ENCODE assay signal across 28 cellular contexts in the genomic region with DNA sequence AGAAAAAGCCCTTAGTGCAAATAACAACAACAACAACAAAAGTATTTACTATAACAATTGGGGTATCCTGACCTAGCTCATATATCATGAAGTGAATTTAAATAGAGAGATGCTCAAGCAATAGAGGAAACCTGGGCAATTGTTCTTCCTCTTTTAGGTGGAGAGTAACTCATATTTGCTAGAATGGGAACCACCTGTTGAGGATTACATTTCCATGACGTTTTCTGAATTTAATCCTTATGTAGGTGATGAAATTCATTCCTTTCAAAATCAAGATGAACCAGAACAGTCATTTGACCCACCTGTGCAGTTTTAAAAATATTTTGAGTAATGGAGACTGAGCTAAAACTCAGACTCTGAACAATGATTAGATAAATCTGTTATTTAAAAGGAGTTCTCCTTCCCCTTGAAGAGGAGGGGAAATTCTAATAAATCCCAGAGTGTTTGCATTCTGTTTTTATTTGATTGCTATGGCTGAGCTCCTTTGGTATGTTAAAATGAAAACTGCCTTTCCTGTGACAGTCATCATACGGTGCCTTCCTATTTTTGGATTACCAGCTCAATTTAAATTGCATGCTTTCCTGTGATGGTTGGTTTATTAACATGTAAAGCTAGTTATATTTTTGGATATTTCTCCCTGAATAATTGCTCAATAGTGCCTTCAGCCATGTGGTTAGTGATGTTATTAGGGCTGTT.
"Had no signal": no experiment of that assay in that cellular context is flagged by ENCODE, and none has a peak within 500 bp of the region (broad histone marks: within the 10 kb centered on the region; RNA-seq: fewer than 3 reads in every experiment).

No MANE protein-coding gene starts in this region.

- H3K4me1 Mint-ChIP-seq: activated naive CD8-positive, alpha-beta T cell treated with anti-CD3 and anti-CD28 coated beads, Interleukin-2, amount 50 U/mL, for 24 hours; brain had no signal

- H3K9me3 ChIP-seq: SJCRH30 had no signal

- H3K4me3 ChIP-seq: SJCRH30 had no signal

- H3K27me3 ChIP-seq: SJCRH30 had no signal

- DNase-seq: activated CD4-positive, alpha-beta T cell treated with anti-CD3 and anti-CD28 coated beads for 4 hours; activated CD8-positive, alpha-beta memory T cell treated with anti-CD3 and anti-CD28 coated beads, Interleukin-2, amount 50 U/mL, for 48 hours; activated CD8-positive, alpha-beta T cell treated with anti-CD3 and anti-CD28 coated beads for 36 hours; activated effector memory CD4-positive, alpha-beta T cell treated with anti-CD3 and anti-CD28 coated beads, Interleukin-2, amount 50 U/mL, for 16 hours; activated naive CD4-positive, alpha-beta T cell treated with Interleukin-2 at 50 U/mL for 16 hours; activated naive CD8-positive, alpha-beta T cell treated with anti-CD3 and anti-CD28 coated beads, Interleukin-2, amount 50 U/mL, for 24 hours; activated T-cell treated with anti-CD3 and anti-CD28 coated beads, Interleukin-2, amount 50 U/mL, for 1 hour; amygdala; NCI-H1105 treated with DMSO at 0.1 percent for 48 hours; NCI-H1436 treated with DMSO at 0.1 percent for 48 hours; NCI-H187; NCI-H2081; NCI-H2171 treated with DMSO at 0.1 percent for 48 hours; NCI-H226; NCI-H526 treated with DMSO at 0.1 percent for 48 hours; NCI-H82; RPMI8226; SJCRH30; T-helper 17 cell; T-helper 9 cell; WERI-Rb-1 had no signal

- H3K9me3 Mint-ChIP-seq: activated CD8-positive, alpha-beta T cell treated with anti-CD3 and anti-CD28 coated beads for 36 hours; activated naive CD4-positive, alpha-beta T cell treated with anti-CD3 and anti-CD28 coated beads, Interleukin-2, amount 50 U/mL, for 72 hours; activated naive CD8-positive, alpha-beta T cell treated with anti-CD3 and anti-CD28 coated beads, Interleukin-2, amount 50 U/mL, for 24 hours; brain; central memory CD8-positive, alpha-beta T cell had no signal

- ATAC-seq: activated CD4-positive, CD25-positive, alpha-beta regulatory T cell treated with anti-CD3 and anti-CD28 coated beads, Interleukin-2, amount 50 U/mL, for 24 hours; activated CD8-positive, alpha-beta T cell treated with anti-CD3 and anti-CD28 coated beads for 36 hours; activated naive CD4-positive, alpha-beta T cell treated with anti-CD3 and anti-CD28 coated beads, Interleukin-2, amount 50 U/mL, for 72 hours; activated naive CD8-positive, alpha-beta T cell treated with anti-CD3 and anti-CD28 coated beads, Interleukin-2, amount 50 U/mL, for 24 hours; Panc1; Right ventricle myocardium inferior; SK-N-SH treated with all-trans-retinoic acid at 6 μM for 48 hours; T-helper 17 cell had no signal

- H3K27me3 Mint-ChIP-seq: activated CD8-positive, alpha-beta T cell treated with anti-CD3 and anti-CD28 coated beads for 36 hours; activated naive CD8-positive, alpha-beta T cell treated with anti-CD3 and anti-CD28 coated beads, Interleukin-2, amount 50 U/mL, for 24 hours; brain; central memory CD8-positive, alpha-beta T cell; T-helper 17 cell had no signal

- H3K27ac Mint-ChIP-seq: activated CD8-positive, alpha-beta T cell treated with anti-CD3 and anti-CD28 coated beads for 36 hours; activated naive CD4-positive, alpha-beta T cell treated with anti-CD3 and anti-CD28 coated beads, Interleukin-2, amount 50 U/mL, for 72 hours; activated naive CD8-positive, alpha-beta T cell treated with anti-CD3 and anti-CD28 coated beads, Interleukin-2, amount 50 U/mL, for 24 hours; brain; T-helper 17 cell had no signal

- H3K27ac ChIP-seq: SJCRH30, WERI-Rb-1 had no signal

- H3K4me3 Mint-ChIP-seq: activated CD8-positive, alpha-beta T cell treated with anti-CD3 and anti-CD28 coated beads for 36 hours; activated naive CD8-positive, alpha-beta T cell treated with anti-CD3 and anti-CD28 coated beads, Interleukin-2, amount 50 U/mL, for 24 hours; brain; central memory CD8-positive, alpha-beta T cell; T-helper 17 cell had no signal
